In the genomic region with DNA sequence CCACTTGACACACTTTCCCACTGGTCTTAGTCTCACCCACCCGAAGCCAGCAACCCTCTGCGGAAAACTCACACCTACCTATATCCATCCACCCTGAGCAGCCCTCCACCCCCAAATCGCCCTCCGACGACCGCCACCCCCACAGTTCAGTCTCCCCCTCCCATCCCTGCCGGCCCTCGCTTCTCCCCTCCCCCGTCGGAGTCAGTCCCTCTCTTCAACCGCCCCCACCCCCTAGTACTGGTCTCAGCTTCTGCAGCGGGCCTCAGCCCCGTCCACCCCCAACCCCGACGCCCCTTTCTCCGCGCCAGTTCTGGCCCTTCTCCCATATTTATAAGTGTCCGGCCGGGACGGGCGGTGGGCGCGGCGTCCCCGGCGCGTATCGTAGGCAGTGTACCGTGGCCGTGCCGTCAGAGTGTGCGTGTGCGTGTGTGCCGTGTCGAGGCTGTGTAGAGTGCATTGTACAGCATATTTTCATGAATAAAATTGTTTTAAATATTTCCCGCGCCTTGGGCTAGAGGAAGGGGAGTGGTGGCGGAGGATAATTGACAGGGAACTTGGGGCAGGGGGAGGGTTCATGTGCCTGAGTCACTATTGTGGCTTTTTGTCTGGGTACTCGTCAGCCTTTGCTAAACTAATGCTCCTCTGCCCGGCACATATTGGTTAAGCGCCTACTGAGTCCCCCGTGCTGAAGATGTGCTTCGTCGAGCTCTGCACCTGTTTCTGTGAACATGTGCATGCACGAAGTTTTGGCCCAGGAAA, we compare ENCODE assay signal across 8 cellular contexts. TPM values are rescaled to one million over a fixed set of nuclear protein-coding genes. Genes with fewer than 3 reads are reported as not detected.
A peak's percentile ranks its signal among the peaks of the same experiment; 100 is the strongest.
DNase-seq lines count a peak whose midpoint lies in the region; ATAC-seq and TF ChIP-seq lines count a peak whose summit lies in the region.

No MANE protein-coding gene starts in this region.

- peak overlapping the region; percentile 55 to 73 (median 64) for H3K4me3 ChIP-seq in tibial nerve

- no peak for TF ChIP-seq CTCF in tibial nerve (IDR thresholded peaks at IDR 0.05)

- TF ChIP-seq EP300 in tibial nerve (IDR thresholded peaks at IDR 0.05), result no peak

- peak overlapping the region; percentile 87 to 98 (median 95) for H3K27ac ChIP-seq in tibial nerve

- H3K4me3 Mint-ChIP-seq in activated naive CD8-positive, alpha-beta T cell, result peak overlapping the region; percentile 76

- H3K36me3 Mint-ChIP-seq in activated naive CD8-positive, alpha-beta T cell, result no peaks in the 10 kb centered on the region

- 10 to 17% methylated on average over 44 to 45 of the region's 45 CpGs for WGBS in tibial nerve, 2 donors

- peak; percentile 53 for DNase-seq in stimulated activated CD4-positive, alpha-beta T cell treated with anti-CD3 and anti-CD28 coated beads, Interleukin-15, amount 100 ng/mL, for 24 hours
- no peak for DNase-seq in stimulated activated CD4-positive, alpha-beta T cell treated with anti-CD3 and anti-CD28 coated beads, Interleukin-2, amount 100 ng/mL, for 48 hours
- DNase-seq in left kidney (ENCODE audit: low read depth, low spot score) (peak; percentile 59), tibial nerve (ENCODE audit: low spot score in 2 of 2) (no peak), NCI-H1105 (lab: John Stamatoyannopoulos, UW) (no peak)

- H3K27me3 Mint-ChIP-seq in activated naive CD8-positive, alpha-beta T cell, result peaks cover 19% of the 10 kb centered on the region

- no peak overlapping the region for H3K27ac Mint-ChIP-seq in activated naive CD8-positive, alpha-beta T cell

- H3K4me1 Mint-ChIP-seq in activated naive CD8-positive, alpha-beta T cell (ENCODE audit: low read depth), result peaks cover 12% of the 10 kb centered on the region

- peaks cover 5 to 9% of the 10 kb centered on the region in 2 donors for H3K27me3 ChIP-seq in tibial nerve

- ATAC-seq in GM19351 (IDR thresholded peaks at IDR 0.05; ENCODE audit: unreplicated experiment) (no peak), GM18907 (IDR thresholded peaks at IDR 0.05; ENCODE audit: unreplicated experiment) (no peak)

- no peak for TF ChIP-seq POLR2A in tibial nerve (IDR thresholded peaks at IDR 0.05)

- H3K9me3 ChIP-seq in tibial nerve, result no peaks in the 10 kb centered on the region

- peaks cover 0 to 11% (median 0%) of the 10 kb centered on the region in 3 donors for H3K36me3 ChIP-seq in tibial nerve

- H3K4me1 ChIP-seq in tibial nerve, result peaks cover 0 to 50% (median 12%) of the 10 kb centered on the region in 4 donors

- no peaks in the 10 kb centered on the region for H3K9me3 Mint-ChIP-seq in activated naive CD8-positive, alpha-beta T cell (ENCODE audit: low read depth)

RNA-seq across cellular contexts. Expression of a gene that starts 22.0 kb away (rescaled TPM):
- 1 to 10 TPM in 2 of 4 donors, under 1 TPM in 2; 0.44 to 4.4 (median 1.7) TPM for total RNA-seq in tibial nerve

Comparison
In these comparisons a context has a peak if more than half of its experiments do, and no peak if none do; other contexts are left out.
1. DNase-seq: peak in stimulated activated CD4-positive, alpha-beta T cell treated with anti-CD3 and anti-CD28 coated beads, Interleukin-15, amount 100 ng/mL, for 24 hours (single experiment) and left kidney (single experiment); none in stimulated activated CD4-positive, alpha-beta T cell treated with anti-CD3 and anti-CD28 coated beads, Interleukin-2, amount 100 ng/mL, for 48 hours (0 of 2), tibial nerve (0 of 2) and NCI-H1105 (single experiment).